In the genomic region with DNA sequence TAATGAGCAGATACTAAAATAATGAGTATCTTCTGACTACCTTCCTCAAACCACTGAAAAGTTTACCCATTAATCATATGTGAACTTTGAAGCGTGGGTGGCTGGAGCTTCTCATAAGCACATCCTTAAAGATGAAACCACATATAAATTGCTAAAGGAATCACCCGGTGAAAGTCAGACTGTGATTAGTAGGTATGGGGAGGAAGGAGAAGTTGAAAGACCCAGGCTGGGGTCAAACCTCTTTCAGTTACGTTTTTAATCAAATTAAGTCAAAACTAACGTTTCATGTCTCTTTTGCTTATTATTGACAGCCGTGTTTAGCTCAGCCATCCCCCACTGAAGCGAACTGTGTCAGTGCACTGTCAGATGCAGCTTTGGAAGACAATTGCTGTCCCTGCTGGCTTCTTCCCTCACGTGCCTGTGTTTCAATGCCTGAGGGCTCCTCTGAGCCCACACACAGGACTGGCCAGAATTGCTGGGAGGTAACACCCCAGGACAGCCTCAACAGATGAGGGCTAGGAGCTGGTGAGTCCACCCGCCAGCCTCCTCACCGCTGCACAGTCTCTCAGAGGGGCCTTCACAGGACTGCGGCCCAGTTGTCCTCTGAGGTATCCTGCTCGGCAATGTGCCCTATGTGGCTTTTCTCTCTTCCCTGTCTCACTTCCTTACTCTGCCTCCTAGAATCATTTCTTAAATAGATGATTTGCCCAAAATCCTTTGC, we compare ENCODE assay signal across 8 cellular contexts. TPM values are rescaled to one million over a fixed set of nuclear protein-coding genes. Genes with fewer than 3 reads are reported as not detected.
DNase-seq lines count a peak whose midpoint lies in the region; ATAC-seq and TF ChIP-seq lines count a peak whose summit lies in the region.

No MANE protein-coding gene starts in this region.

- H3K9me3 Mint-ChIP-seq in activated CD4-positive, alpha-beta memory T cell treated with anti-CD3 and anti-CD28 coated beads, Interleukin-2, amount 10 ng/mL, durations not matched to agents 7 days and 5 days: no peaks in the 10 kb centered on the region
- H3K9me3 Mint-ChIP-seq in type B pancreatic cell: peaks cover 6% of the 10 kb centered on the region

- no peaks in the 10 kb centered on the region for H3K27me3 ChIP-seq in dorsolateral prefrontal cortex

- no peaks in the 10 kb centered on the region for H3K27me3 Mint-ChIP-seq in activated CD4-positive, alpha-beta memory T cell treated with anti-CD3 and anti-CD28 coated beads, Interleukin-2, amount 10 ng/mL, durations not matched to agents 7 days and 5 days
- H3K27me3 Mint-ChIP-seq in type B pancreatic cell: no peaks in the 10 kb centered on the region

- H3K4me3 ChIP-seq in dorsolateral prefrontal cortex: no peak overlapping the region

- POLR2A ChIA-PET in activated CD4-positive, alpha-beta memory T cell treated with anti-CD3 and anti-CD28 coated beads, Interleukin-2, amount 10 ng/mL, durations not matched to agents 7 days and 5 days (lab: Charles Lee): interaction anchor here (0.8 to 2.6 kb wide), 11 partner anchors 14 to 94 kb away, joined by 3 to 12 read pairs (median 5); partner anchors contain the start of gene SH3BP5

- peaks cover under 1% of the 10 kb centered on the region for H3K36me3 Mint-ChIP-seq in activated CD4-positive, alpha-beta memory T cell treated with anti-CD3 and anti-CD28 coated beads, Interleukin-2, amount 10 ng/mL, durations not matched to agents 7 days and 5 days (ENCODE audit: low read depth)
- no peaks in the 10 kb centered on the region for H3K36me3 Mint-ChIP-seq in type B pancreatic cell

- ATAC-seq in GM21390 (IDR thresholded peaks at IDR 0.05; ENCODE audit: unreplicated experiment) (peak; percentile 72), HG03571 (IDR thresholded peaks at IDR 0.05; ENCODE audit: unreplicated experiment) (peak; percentile 76)

- CTCF ChIA-PET in activated CD4-positive, alpha-beta memory T cell treated with anti-CD3 and anti-CD28 coated beads, Interleukin-2, amount 10 ng/mL, durations not matched to agents 7 days and 5 days (lab: Charles Lee): interaction anchor here (0.5 to 1.7 kb wide), 14 partner anchors 13 to 195 kb away, joined by 3 to 12 read pairs (median 4); partner anchors contain the start of gene SH3BP5

- TF ChIP-seq CTCF in type B pancreatic cell (conservative IDR thresholded peaks at IDR 0.05) (no peak), dorsolateral prefrontal cortex (IDR thresholded peaks at IDR 0.05 in 54 of 56, conservative IDR thresholded peaks at IDR 0.05 in 2 of 56; ENCODE audit: low read depth in 1 of 56, partially characterized antibody in 56 of 56) (no peak)

- H3K27ac Mint-ChIP-seq in activated CD4-positive, alpha-beta memory T cell treated with anti-CD3 and anti-CD28 coated beads, Interleukin-2, amount 10 ng/mL, durations not matched to agents 7 days and 5 days: peak overlapping the region; percentile 42
- peak overlapping the region; percentile 43 for H3K27ac Mint-ChIP-seq in type B pancreatic cell

- H3K4me1 Mint-ChIP-seq in activated CD4-positive, alpha-beta memory T cell treated with anti-CD3 and anti-CD28 coated beads, Interleukin-2, amount 10 ng/mL, durations not matched to agents 7 days and 5 days: peaks cover 49% of the 10 kb centered on the region
- H3K4me1 Mint-ChIP-seq in type B pancreatic cell (ENCODE audit: unreplicated experiment): peaks cover 28% of the 10 kb centered on the region

- DNase-seq in ELR (ENCODE audit: low read depth) (peak; percentile 69), kidney glomerular epithelial cell (lab: John Stamatoyannopoulos, UW) (peak; percentile 70), type B pancreatic cell (ENCODE audit: extremely low spot score, unreplicated experiment) (no peak), superior temporal gyrus (ENCODE audit: extremely low spot score) (no peak), dorsolateral prefrontal cortex (no peak)
- peak; percentile 42 for DNase-seq in activated CD4-positive, alpha-beta memory T cell treated with anti-CD3 and anti-CD28 coated beads, Interleukin-2, amount 10 ng/mL, durations not matched to agents 7 days and 5 days

- H3K27ac ChIP-seq in dorsolateral prefrontal cortex: peak overlapping the region in 5 of 59 donors; percentile 1 to 58 (median 17)

- intact Hi-C loops in dorsolateral prefrontal cortex (cut with DNase I): no loop called here

- H3K4me3 Mint-ChIP-seq in activated CD4-positive, alpha-beta memory T cell treated with anti-CD3 and anti-CD28 coated beads, Interleukin-2, amount 10 ng/mL, durations not matched to agents 7 days and 5 days: peak overlapping the region; percentile 11
- peak overlapping the region; percentile 49 for H3K4me3 Mint-ChIP-seq in type B pancreatic cell

RNA-seq across cellular contexts. Expression of gene SH3BP5, which starts 29.3 kb away (rescaled TPM):
- 10 to 100 TPM; 39.0 to 40.9 TPM for total RNA-seq in activated CD4-positive, alpha-beta memory T cell treated with anti-CD3 and anti-CD28 coated beads, Interleukin-2, amount 10 ng/mL, durations not matched to agents 7 days and 5 days
- total RNA-seq in type B pancreatic cell (ENCODE audit: low replicate concordance): 31.2 and 33.4 TPM in 2 replicates
- 100 to 1,000 TPM in 1 of 120 experiments, 10 to 100 TPM in 119; 30.2 to 111 (median 66.8) TPM for total RNA-seq in dorsolateral prefrontal cortex

Comparison
In these comparisons a context has a peak if more than half of its experiments do, and no peak if none do; other contexts are left out.
1. DNase-seq: peak in ELR (single experiment), activated CD4-positive, alpha-beta memory T cell treated with anti-CD3 and anti-CD28 coated beads, Interleukin-2, amount 10 ng/mL, durations not matched to agents 7 days and 5 days (single experiment) and kidney glomerular epithelial cell (single experiment); none in type B pancreatic cell (single experiment), superior temporal gyrus (single experiment) and dorsolateral prefrontal cortex (0 of 10).